ENCODE assay signal across 7 cellular contexts in genomic region chr17:79023886-79024771, GRCh38. TPM values are rescaled to one million over a fixed set of nuclear protein-coding genes. Genes with fewer than 3 reads are reported as not detected.
DNase-seq lines count a peak whose midpoint lies in the region; ATAC-seq and TF ChIP-seq lines count a peak whose summit lies in the region.

A gene with protein sequence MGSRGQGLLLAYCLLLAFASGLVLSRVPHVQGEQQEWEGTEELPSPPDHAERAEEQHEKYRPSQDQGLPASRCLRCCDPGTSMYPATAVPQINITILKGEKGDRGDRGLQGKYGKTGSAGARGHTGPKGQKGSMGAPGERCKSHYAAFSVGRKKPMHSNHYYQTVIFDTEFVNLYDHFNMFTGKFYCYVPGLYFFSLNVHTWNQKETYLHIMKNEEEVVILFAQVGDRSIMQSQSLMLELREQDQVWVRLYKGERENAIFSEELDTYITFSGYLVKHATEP (plus strand): TSS chr17:79024169. CDS start chr17:79043969, 19,800 bp downstream.

- H3K9me3 ChIP-seq in SJSA1 (replicated peaks): no peaks in the 10 kb centered on the region

- DNase-seq in GM20000 (ENCODE audit: low spot score) (peak; percentile 70), SJSA1 (ENCODE audit: low read depth in 1 of 2, low spot score in 2 of 2) (peak; percentile 39 to 54), left lobe of liver (ENCODE audit: low spot score) (no peak), NCI-H2029 treated with DMSO at 0.1 percent for 48 hours (lab: John Stamatoyannopoulos, UW) (no peak)
- DNase-seq in central memory CD4-positive, alpha-beta T cell: peak; percentile 19
- DNase-seq in stimulated activated naive CD4-positive, alpha-beta T cell treated with Interleukin-2 at 50 U/mL for 16 hours (lab: John Stamatoyannopoulos, UW): peak; percentile 37

- peak; percentile 27 for ATAC-seq in left lobe of liver
- no peak for ATAC-seq in GM19023 (IDR thresholded peaks at IDR 0.05; ENCODE audit: unreplicated experiment)

- H3K27ac ChIP-seq in SJSA1: no peak within 1 kb of the TSS

- TF ChIP-seq CTCF in GM20000 (IDR thresholded peaks at IDR 0.05; ENCODE audit: extremely low read depth, missing control alignments): no peak

- peaks cover 16% of the 10 kb centered on the region for H3K27me3 ChIP-seq in SJSA1 (replicated peaks)

- H3K4me1 ChIP-seq in SJSA1 (replicated peaks): peaks cover 51% of the 10 kb centered on the region

- no peaks in the 10 kb centered on the region for H3K36me3 ChIP-seq in SJSA1

- peak within 1 kb of the TSS; percentile 39 for H3K4me3 ChIP-seq in SJSA1

RNA-seq across cellular contexts. Expression of the gene that starts here (rescaled TPM):
- 3.6 and 5.1 TPM in 2 replicates for total RNA-seq in SJSA1 (2014; rRNA removed; shearing (Covaris generic))
- 15.5 TPM for total RNA-seq in left lobe of liver

Comparison
In these comparisons a context has a peak if more than half of its experiments do, and no peak if none do; other contexts are left out.
1. DNase-seq: peak in GM20000 (single experiment), SJSA1 (2 of 2), central memory CD4-positive, alpha-beta T cell (single experiment) and stimulated activated naive CD4-positive, alpha-beta T cell treated with Interleukin-2 at 50 U/mL for 16 hours (single experiment); none in left lobe of liver (single experiment) and NCI-H2029 treated with DMSO at 0.1 percent for 48 hours (single experiment).